In genomic region chr2:96701636-96702035, GRCh38 we compare ENCODE assay signal across 14 cellular contexts. TPM values are rescaled to one million over a fixed set of nuclear protein-coding genes. Genes with fewer than 3 reads are reported as not detected.
A peak's percentile ranks its signal among the peaks of the same experiment; 100 is the strongest.
DNase-seq lines count a peak whose midpoint lies in the region; ATAC-seq, FAIRE-seq and TF ChIP-seq lines count a peak whose summit lies in the region.
"Had no signal": no experiment of that assay in that cellular context is flagged by ENCODE, and none has a peak within 500 bp of the region (broad histone marks: within the 10 kb centered on the region; RNA-seq: fewer than 3 reads in every experiment).

No MANE protein-coding gene starts in this region.

- no peak overlapping the region for H3K4me3 Mint-ChIP-seq in stimulated activated naive B cell treated with anti-CD40 and anti-IgM and Interleukin-4, amounts not matched to agents 10 μg/mL and 1 μg/mL and 100 μg/mL, for 72 hours
- H3K4me3 Mint-ChIP-seq: B cell; CD8-positive, alpha-beta T cell had no signal

- peak; percentile 52 for FAIRE-seq in bronchial epithelial cell (lab: Jason Lieb, UNC)

- peak overlapping the region; percentile 42 for H3K27ac Mint-ChIP-seq in stimulated activated naive B cell treated with anti-CD40 and anti-IgM and Interleukin-4, amounts not matched to agents 10 μg/mL and 1 μg/mL and 100 μg/mL, for 72 hours
- H3K27ac Mint-ChIP-seq: B cell; CD8-positive, alpha-beta T cell had no signal

- peaks cover 0 to 7% of the 10 kb centered on the region in 2 donors for H3K4me1 Mint-ChIP-seq in stimulated activated naive B cell treated with anti-CD40 and anti-IgM and Interleukin-4, amounts not matched to agents 10 μg/mL and 1 μg/mL and 100 μg/mL, for 72 hours
- H3K4me1 Mint-ChIP-seq: B cell had no signal

- TF ChIP-seq CTCF in bronchial epithelial cell (IDR thresholded peaks at IDR 0.05; ENCODE audit: insufficient read depth, low read length, severe bottlenecking): no peak

- no peaks in the 10 kb centered on the region for H3K9me3 ChIP-seq in MG63
- H3K9me3 ChIP-seq: BLaER1 treated with 17β-estradiol and CSF1 and Interleukin-3, amounts not matched to agents 10 nM and 100 nM had no signal

- intact Hi-C loops in posterior vena cava (cut with DNase I): no loop called here

- peak; percentile 42 for DNase-seq in activated effector memory CD4-positive, alpha-beta T cell treated with anti-CD3 and anti-CD28 coated beads, Interleukin-2, amount 50 U/mL, for 16 hours
- DNase-seq in activated effector memory CD4-positive, alpha-beta T cell treated with Interleukin-2 at 50 U/mL for 16 hours: no peak
- DNase-seq in bronchial epithelial cell (ENCODE audit: low read depth) (no peak), posterior vena cava (ENCODE audit: low spot score) (peak; percentile 47), NCI-H1417 treated with DMSO at 0.1 percent for 48 hours (lab: John Stamatoyannopoulos, UW) (no peak), MG63 (no peak)
- no peak for DNase-seq in stimulated activated naive B cell treated with anti-CD40 and anti-IgM and Interleukin-4, amounts not matched to agents 10 μg/mL and 1 μg/mL and 100 μg/mL, for 72 hours
- DNase-seq: Calu3; CD8-positive, alpha-beta T cell; DMS79 treated with DMSO at 0.1 percent for 48 hours; GF-D8; GOT3 had no signal

- H3K27me3 ChIP-seq in bronchial epithelial cell (ENCODE audit: control insufficient read depth, insufficient read depth, low read length) (no peaks in the 10 kb centered on the region), MG63 (no peaks in the 10 kb centered on the region)
- H3K27me3 ChIP-seq: BLaER1 treated with 17β-estradiol and CSF1 and Interleukin-3, amounts not matched to agents 10 nM and 100 nM had no signal

- H3K36me3 ChIP-seq in bronchial epithelial cell (ENCODE audit: control insufficient read depth, insufficient read depth, low read length) (peaks cover 5% of the 10 kb centered on the region), MG63 (no peaks in the 10 kb centered on the region)

- no peaks in the 10 kb centered on the region for H3K9me3 Mint-ChIP-seq in stimulated activated naive B cell treated with anti-CD40 and anti-IgM and Interleukin-4, amounts not matched to agents 10 μg/mL and 1 μg/mL and 100 μg/mL, for 72 hours
- H3K9me3 Mint-ChIP-seq: CD8-positive, alpha-beta T cell had no signal

- ATAC-seq in stimulated activated naive B cell treated with anti-CD40 and anti-IgM and Interleukin-4, amounts not matched to agents 10 μg/mL and 1 μg/mL and 100 μg/mL, for 72 hours (replicated peaks): no peak
- ATAC-seq: CD8-positive, alpha-beta T cell had no signal

- no peaks in the 10 kb centered on the region for H3K27me3 Mint-ChIP-seq in stimulated activated naive B cell treated with anti-CD40 and anti-IgM and Interleukin-4, amounts not matched to agents 10 μg/mL and 1 μg/mL and 100 μg/mL, for 72 hours
- H3K27me3 Mint-ChIP-seq: B cell had no signal

- H3K36me3 Mint-ChIP-seq in stimulated activated naive B cell treated with anti-CD40 and anti-IgM and Interleukin-4, amounts not matched to agents 10 μg/mL and 1 μg/mL and 100 μg/mL, for 72 hours: peaks cover 19 to 48% of the 10 kb centered on the region in 2 donors

- H3K4me3 ChIP-seq in bronchial epithelial cell (ENCODE audit: low read depth, low read length) (no peak overlapping the region), MG63 (no peak overlapping the region)
- H3K4me3 ChIP-seq: BLaER1 treated with 17β-estradiol and CSF1 and Interleukin-3, amounts not matched to agents 10 nM and 100 nM had no signal

RNA-seq across cellular contexts. Expression of gene LMAN2L, which starts 38.2 kb away (rescaled TPM):
- total RNA-seq in bronchial epithelial cell (15.3 and 18.9 TPM in 2 replicates), posterior vena cava (10 to 100 TPM in 1 of 2 donors, 1 to 10 TPM in 1; 9.0 to 14.5 TPM)
- 28.5 and 32.0 TPM in 2 replicates for total RNA-seq in MG63 (2014; rRNA removed; shearing (Covaris generic); ENCODE audit: low replicate concordance)

RNA-seq across cellular contexts. Expression of gene CNNM4, which starts 59.1 kb away (rescaled TPM):
- total RNA-seq in bronchial epithelial cell: 3.4 and 5.5 TPM in 2 replicates
- total RNA-seq in posterior vena cava: 1 to 10 TPM; 3.4 to 4.0 TPM
- total RNA-seq in MG63 (2014; rRNA removed; shearing (Covaris generic); ENCODE audit: low replicate concordance): 1.8 and 3.9 TPM in 2 replicates

RNA-seq across cellular contexts. Expression of gene FER1L5, which starts 59.1 kb away (rescaled TPM):
- total RNA-seq in bronchial epithelial cell (under 0.01 TPM in 2 replicates), posterior vena cava (under 1 TPM in 1 of 2 donors, not detected in 1; 0.05 TPM)
- not detected in 2 replicates for total RNA-seq in MG63 (2014; rRNA removed; shearing (Covaris generic); ENCODE audit: low replicate concordance)
- total RNA-seq: B cell; Calu3; CD8-positive, alpha-beta T cell had no signal

Comparison
In these comparisons a context has a peak if more than half of its experiments do, and no peak if none do; other contexts are left out.
1. DNase-seq: peak in activated effector memory CD4-positive, alpha-beta T cell treated with anti-CD3 and anti-CD28 coated beads, Interleukin-2, amount 50 U/mL, for 16 hours (single experiment) and posterior vena cava (single experiment); none in activated effector memory CD4-positive, alpha-beta T cell treated with Interleukin-2 at 50 U/mL for 16 hours (single experiment), bronchial epithelial cell (single experiment), stimulated activated naive B cell treated with anti-CD40 and anti-IgM and Interleukin-4, amounts not matched to agents 10 μg/mL and 1 μg/mL and 100 μg/mL, for 72 hours (single experiment), NCI-H1417 treated with DMSO at 0.1 percent for 48 hours (single experiment) and MG63 (single experiment).